ENCODE assay signal across 8 cellular contexts in the genomic region with DNA sequence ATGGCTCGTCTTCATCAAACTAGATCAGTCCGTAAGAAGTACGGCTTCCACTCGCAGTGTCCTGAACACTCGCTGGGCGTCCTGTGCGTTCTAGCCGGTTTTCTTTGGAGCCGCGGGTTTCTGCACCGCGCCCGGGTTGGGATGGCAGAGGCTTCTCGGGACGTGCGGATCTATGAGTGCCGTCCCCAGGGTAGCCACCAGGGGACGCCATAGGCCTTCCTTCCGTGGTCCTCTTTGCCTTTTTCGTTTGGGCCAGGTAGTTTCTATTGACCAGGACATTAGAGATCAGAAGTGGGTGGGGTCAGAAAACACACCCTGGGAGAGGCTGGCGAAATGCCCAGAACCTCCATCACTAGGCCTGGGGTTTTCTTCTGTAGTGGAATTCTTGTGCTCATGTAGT.
DNase-seq lines count a peak whose midpoint lies in the region; TF ChIP-seq lines count a peak whose summit lies in the region.

No MANE protein-coding gene starts in this region.

- no peaks in the 10 kb centered on the region for H3K4me1 Mint-ChIP-seq in H9

- H3K27me3 ChIP-seq in H9 (ENCODE audit: insufficient read depth, low read length) (no peaks in the 10 kb centered on the region), uterus (no peaks in the 10 kb centered on the region)

- H3K23ac ChIP-seq in H9 (ENCODE audit: insufficient read length, low read depth, low read length), result no peak overlapping the region

- H4K20me1 ChIP-seq in H9 (ENCODE audit: control insufficient read depth, insufficient read depth, insufficient read length), result no peaks in the 10 kb centered on the region

- peaks cover 9% of the 10 kb centered on the region for H3K27me3 Mint-ChIP-seq in H9 (ENCODE audit: low read depth)

- peaks cover 88 to 89% of the 10 kb centered on the region in 2 experiments for H3K9me3 Mint-ChIP-seq in H9

- TF ChIP-seq POLR2A in uterus (IDR thresholded peaks at IDR 0.05), result no peak

- no peak overlapping the region for H2BK12ac ChIP-seq in H9 (ENCODE audit: insufficient read length, low read depth, low read length)

- no peak overlapping the region for H3K4ac ChIP-seq in H9 (ENCODE audit: low read depth, low read length)

- H3K27ac Mint-ChIP-seq in H9, result no peak overlapping the region

- no peak overlapping the region for H4K91ac ChIP-seq in H9 (ENCODE audit: insufficient read length, low read depth, low read length)

- TF ChIP-seq CTCF in AG10803 (conservative IDR thresholded peaks at IDR 0.05; ENCODE audit: low read length), result peak; percentile 54
- TF ChIP-seq CTCF in H9 (conservative IDR thresholded peaks at IDR 0.05), result peak; percentile 51; the same call in 2 of the 3 replicates
- peak in 2 of 4 experiments; percentile 19 to 34 for TF ChIP-seq CTCF in uterus (IDR thresholded peaks at IDR 0.05)

- no peaks in the 10 kb centered on the region for H3K23me2 ChIP-seq in H9 (ENCODE audit: insufficient read length, low read depth, low read length, poor library complexity, severe bottlenecking)

- intact Hi-C loops in uterus (cut with DNase I; ENCODE audit: low total_unique reads), result no loop called here

- no peak overlapping the region for H2AK5ac ChIP-seq in H9 (ENCODE audit: insufficient read length, low read length)

- H3K4me3 Mint-ChIP-seq in H9, result no peak overlapping the region

- H3K79me2 ChIP-seq in H9 (ENCODE audit: insufficient read depth, low read length), result no peaks in the 10 kb centered on the region

- no peaks in the 10 kb centered on the region for H3K79me1 ChIP-seq in H9 (ENCODE audit: insufficient read depth, low read depth, low read length, poor library complexity, severe bottlenecking)

- H2BK15ac ChIP-seq in H9 (ENCODE audit: low read depth, low read length), result no peak overlapping the region

- H3T11ph ChIP-seq in H9 (ENCODE audit: low read length), result no peak overlapping the region

- H3K4me1 ChIP-seq in H9 (ENCODE audit: insufficient read depth, low read length), result no peaks in the 10 kb centered on the region
- no peaks in the 10 kb centered on the region for H3K4me1 ChIP-seq in uterus

- no peak overlapping the region for H3K4me3 ChIP-seq in AG10803 (ENCODE audit: low read length)
- H3K4me3 ChIP-seq in iPS-18c (ENCODE audit: insufficient read depth, low read depth, low read length), result peak overlapping the region; percentile 50; the same call in 1 of the 2 replicates
- H3K4me3 ChIP-seq in uterus, result no peak overlapping the region

- peaks cover 50% of the 10 kb centered on the region for H3K9me3 ChIP-seq in H9 (ENCODE audit: control insufficient read depth, low read depth, low read length)
- H3K9me3 ChIP-seq in iPS-18c (ENCODE audit: control insufficient read depth, insufficient read depth, low read length), result no peaks in the 10 kb centered on the region
- H3K9me3 ChIP-seq in uterus, result no peaks in the 10 kb centered on the region

- H4K5ac ChIP-seq in H9 (ENCODE audit: insufficient read length, low read depth, low read length), result no peak overlapping the region

- no peaks in the 10 kb centered on the region for H3K36me3 ChIP-seq in uterus

- no peak overlapping the region for H3K9ac ChIP-seq in H9 (ENCODE audit: extremely low read depth, insufficient read length, low read length)

- no peak overlapping the region for H3K14ac ChIP-seq in H9 (ENCODE audit: insufficient read depth, low read length)

- no peak overlapping the region for H4K8ac ChIP-seq in H9 (replicated peaks; ENCODE audit: insufficient read length, low read depth, low read length)

- H3K36me3 Mint-ChIP-seq in H9 (ENCODE audit: insufficient read depth in 1 of 3, low read depth in 3 of 3), result peaks cover 12 to 33% (median 16%) of the 10 kb centered on the region in 3 experiments; a peak in 6 of 7 replicates

- H2AFZ ChIP-seq in H9 (ENCODE audit: low read length), result no peak overlapping the region

- no peak overlapping the region for H3K56ac ChIP-seq in H9 (ENCODE audit: insufficient read length, low read depth, low read length)

- DNase-seq in AG10803 (ENCODE audit: low read depth) (no peak), H9 (no peak), SW480 (ENCODE audit: low spot score) (peak; percentile 69), uterus (no peak), caudate nucleus (lab: John Stamatoyannopoulos, UW) (no peak), NCI-H1436 treated with DMSO at 0.1 percent for 48 hours (lab: John Stamatoyannopoulos, UW) (no peak), amniotic stem cell (lab: John Stamatoyannopoulos, UW) (no peak)

- no peak overlapping the region for H2BK5ac ChIP-seq in H9 (ENCODE audit: insufficient read length, low read length)

- no peak overlapping the region for H2BK120ac ChIP-seq in H9 (ENCODE audit: low read depth, low read length, poor library complexity, severe bottlenecking)

- H3K18ac ChIP-seq in H9 (ENCODE audit: insufficient read length, low read depth, low read length), result no peak overlapping the region

- WGBS in H9 (ENCODE audit: extremely low coverage, insufficient read length, low lambda C conversion rate), result no CpG with 5 or more reads among the region's 21 CpGs

- no peak overlapping the region for H2BK20ac ChIP-seq in H9 (ENCODE audit: low read depth, low read length, poor library complexity, severe bottlenecking)

- no peak overlapping the region for H3K4me2 ChIP-seq in H9 (ENCODE audit: insufficient read depth, insufficient read length, low read length)

- no peak overlapping the region for H3K27ac ChIP-seq in H9 (ENCODE audit: insufficient read length, low read depth, low read length)
- no peak overlapping the region for H3K27ac ChIP-seq in uterus
- H3K27ac ChIP-seq in caudate nucleus (ENCODE audit: low read depth, low read length), result no peak overlapping the region
